In the genomic region with DNA sequence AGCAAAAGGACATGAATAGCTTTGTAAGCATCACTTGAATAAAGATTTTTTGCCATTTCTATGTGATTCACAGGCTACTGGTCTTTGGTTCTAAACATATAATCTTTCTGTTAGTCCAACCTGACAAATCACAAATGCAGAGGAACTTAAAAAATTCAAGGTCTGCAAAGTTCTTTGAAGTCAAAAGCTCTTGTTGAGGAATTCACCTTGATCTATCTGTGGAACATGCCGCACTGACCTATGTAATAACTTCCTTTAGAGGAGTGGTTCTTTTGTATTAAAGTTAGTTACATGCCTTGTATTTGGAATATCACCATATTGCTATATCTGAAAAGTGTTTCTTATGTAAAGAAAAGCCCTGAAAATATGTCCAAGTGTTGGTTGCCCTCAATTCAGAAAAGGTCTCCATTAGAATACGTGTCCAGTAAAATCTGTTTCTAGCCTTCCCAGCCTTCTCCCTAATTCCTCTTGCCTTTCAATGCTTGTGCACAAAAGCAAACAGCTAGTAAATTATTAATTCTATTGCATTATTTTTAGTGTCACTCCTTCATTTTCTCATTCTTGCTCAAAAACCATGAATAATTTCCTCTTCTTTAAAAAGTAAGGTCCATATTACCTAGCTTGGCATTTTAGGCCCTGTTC, we compare ENCODE assay signal across 1 cellular context.
TF ChIP-seq lines count a peak whose summit lies in the region.

No MANE protein-coding gene starts in this region.

TF ChIP-seq in HepG2, 621 proteins besides CTCF, POLR2A, EP300 and RAD21 (continued from another document and continues in another):
- TF ChIP-seq, protein P1, sequence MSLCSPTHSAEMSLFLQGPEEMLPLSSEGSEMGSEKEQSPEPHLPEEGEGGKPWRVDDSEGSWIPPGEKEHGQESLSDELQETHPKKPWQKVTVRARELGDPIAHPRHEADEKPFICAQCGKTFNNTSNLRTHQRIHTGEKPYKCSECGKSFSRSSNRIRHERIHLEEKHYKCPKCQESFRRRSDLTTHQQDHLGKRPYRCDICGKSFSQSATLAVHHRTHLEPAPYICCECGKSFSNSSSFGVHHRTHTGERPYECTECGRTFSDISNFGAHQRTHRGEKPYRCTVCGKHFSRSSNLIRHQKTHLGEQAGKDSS (CRISPR knock-in tag; IDR thresholded peaks at IDR 0.05; ENCODE audit: borderline replicate concordance, low read depth) = no peak
- TF ChIP-seq, protein P2, sequence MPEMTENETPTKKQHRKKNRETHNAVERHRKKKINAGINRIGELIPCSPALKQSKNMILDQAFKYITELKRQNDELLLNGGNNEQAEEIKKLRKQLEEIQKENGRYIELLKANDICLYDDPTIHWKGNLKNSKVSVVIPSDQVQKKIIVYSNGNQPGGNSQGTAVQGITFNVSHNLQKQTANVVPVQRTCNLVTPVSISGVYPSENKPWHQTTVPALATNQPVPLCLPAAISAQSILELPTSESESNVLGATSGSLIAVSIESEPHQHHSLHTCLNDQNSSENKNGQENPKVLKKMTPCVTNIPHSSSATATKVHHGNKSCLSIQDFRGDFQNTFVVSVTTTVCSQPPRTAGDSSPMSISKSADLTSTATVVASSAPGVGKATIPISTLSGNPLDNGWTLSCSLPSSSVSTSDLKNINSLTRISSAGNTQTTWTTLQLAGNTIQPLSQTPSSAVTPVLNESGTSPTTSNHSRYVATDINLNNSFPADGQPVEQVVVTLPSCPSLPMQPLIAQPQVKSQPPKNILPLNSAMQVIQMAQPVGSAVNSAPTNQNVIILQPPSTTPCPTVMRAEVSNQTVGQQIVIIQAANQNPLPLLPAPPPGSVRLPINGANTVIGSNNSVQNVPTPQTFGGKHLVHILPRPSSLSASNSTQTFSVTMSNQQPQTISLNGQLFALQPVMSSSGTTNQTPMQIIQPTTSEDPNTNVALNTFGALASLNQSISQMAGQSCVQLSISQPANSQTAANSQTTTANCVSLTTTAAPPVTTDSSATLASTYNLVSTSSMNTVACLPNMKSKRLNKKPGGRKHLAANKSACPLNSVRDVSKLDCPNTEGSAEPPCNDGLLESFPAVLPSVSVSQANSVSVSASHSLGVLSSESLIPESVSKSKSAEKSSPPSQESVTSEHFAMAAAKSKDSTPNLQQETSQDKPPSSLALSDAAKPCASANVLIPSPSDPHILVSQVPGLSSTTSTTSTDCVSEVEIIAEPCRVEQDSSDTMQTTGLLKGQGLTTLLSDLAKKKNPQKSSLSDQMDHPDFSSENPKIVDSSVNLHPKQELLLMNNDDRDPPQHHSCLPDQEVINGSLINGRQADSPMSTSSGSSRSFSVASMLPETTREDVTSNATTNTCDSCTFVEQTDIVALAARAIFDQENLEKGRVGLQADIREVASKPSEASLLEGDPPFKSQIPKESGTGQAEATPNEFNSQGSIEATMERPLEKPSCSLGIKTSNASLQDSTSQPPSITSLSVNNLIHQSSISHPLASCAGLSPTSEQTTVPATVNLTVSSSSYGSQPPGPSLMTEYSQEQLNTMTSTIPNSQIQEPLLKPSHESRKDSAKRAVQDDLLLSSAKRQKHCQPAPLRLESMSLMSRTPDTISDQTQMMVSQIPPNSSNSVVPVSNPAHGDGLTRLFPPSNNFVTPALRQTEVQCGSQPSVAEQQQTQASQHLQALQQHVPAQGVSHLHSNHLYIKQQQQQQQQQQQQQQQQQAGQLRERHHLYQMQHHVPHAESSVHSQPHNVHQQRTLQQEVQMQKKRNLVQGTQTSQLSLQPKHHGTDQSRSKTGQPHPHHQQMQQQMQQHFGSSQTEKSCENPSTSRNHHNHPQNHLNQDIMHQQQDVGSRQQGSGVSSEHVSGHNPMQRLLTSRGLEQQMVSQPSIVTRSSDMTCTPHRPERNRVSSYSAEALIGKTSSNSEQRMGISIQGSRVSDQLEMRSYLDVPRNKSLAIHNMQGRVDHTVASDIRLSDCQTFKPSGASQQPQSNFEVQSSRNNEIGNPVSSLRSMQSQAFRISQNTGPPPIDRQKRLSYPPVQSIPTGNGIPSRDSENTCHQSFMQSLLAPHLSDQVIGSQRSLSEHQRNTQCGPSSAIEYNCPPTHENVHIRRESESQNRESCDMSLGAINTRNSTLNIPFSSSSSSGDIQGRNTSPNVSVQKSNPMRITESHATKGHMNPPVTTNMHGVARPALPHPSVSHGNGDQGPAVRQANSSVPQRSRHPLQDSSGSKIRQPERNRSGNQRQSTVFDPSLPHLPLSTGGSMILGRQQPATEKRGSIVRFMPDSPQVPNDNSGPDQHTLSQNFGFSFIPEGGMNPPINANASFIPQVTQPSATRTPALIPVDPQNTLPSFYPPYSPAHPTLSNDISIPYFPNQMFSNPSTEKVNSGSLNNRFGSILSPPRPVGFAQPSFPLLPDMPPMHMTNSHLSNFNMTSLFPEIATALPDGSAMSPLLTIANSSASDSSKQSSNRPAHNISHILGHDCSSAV (CRISPR knock-in tag; IDR thresholded peaks at IDR 0.05; ENCODE audit: borderline replicate concordance) = no peak
- TF ChIP-seq SMAD1 (CRISPR knock-in tag; IDR thresholded peaks at IDR 0.05; ENCODE audit: borderline replicate concordance, low read depth) (no peak), ZNF75D (CRISPR knock-in tag; IDR thresholded peaks at IDR 0.05; ENCODE audit: borderline replicate concordance) (no peak), SMYD3 (CRISPR knock-in tag; IDR thresholded peaks at IDR 0.05) (no peak), ZC3H4 (CRISPR knock-in tag; IDR thresholded peaks at IDR 0.05; ENCODE audit: borderline replicate concordance) (no peak), SALL1 (CRISPR knock-in tag; IDR thresholded peaks at IDR 0.05) (no peak), CREB1 (IDR thresholded peaks at IDR 0.05) (no peak), CREB1 (CRISPR knock-in tag; IDR thresholded peaks at IDR 0.05) (no peak), NKX3-1 (CRISPR knock-in tag; IDR thresholded peaks at IDR 0.05) (no peak), ZNF678 (CRISPR knock-in tag; IDR thresholded peaks at IDR 0.05) (no peak), ZFYVE20 (CRISPR knock-in tag; IDR thresholded peaks at IDR 0.05; ENCODE audit: borderline replicate concordance, low read depth) (no peak), LCORL (IDR thresholded peaks at IDR 0.05) (no peak), LCORL (CRISPR knock-in tag; IDR thresholded peaks at IDR 0.05) (no peak), CENPX (CRISPR knock-in tag; IDR thresholded peaks at IDR 0.05) (no peak)
- TF ChIP-seq, protein P3, sequence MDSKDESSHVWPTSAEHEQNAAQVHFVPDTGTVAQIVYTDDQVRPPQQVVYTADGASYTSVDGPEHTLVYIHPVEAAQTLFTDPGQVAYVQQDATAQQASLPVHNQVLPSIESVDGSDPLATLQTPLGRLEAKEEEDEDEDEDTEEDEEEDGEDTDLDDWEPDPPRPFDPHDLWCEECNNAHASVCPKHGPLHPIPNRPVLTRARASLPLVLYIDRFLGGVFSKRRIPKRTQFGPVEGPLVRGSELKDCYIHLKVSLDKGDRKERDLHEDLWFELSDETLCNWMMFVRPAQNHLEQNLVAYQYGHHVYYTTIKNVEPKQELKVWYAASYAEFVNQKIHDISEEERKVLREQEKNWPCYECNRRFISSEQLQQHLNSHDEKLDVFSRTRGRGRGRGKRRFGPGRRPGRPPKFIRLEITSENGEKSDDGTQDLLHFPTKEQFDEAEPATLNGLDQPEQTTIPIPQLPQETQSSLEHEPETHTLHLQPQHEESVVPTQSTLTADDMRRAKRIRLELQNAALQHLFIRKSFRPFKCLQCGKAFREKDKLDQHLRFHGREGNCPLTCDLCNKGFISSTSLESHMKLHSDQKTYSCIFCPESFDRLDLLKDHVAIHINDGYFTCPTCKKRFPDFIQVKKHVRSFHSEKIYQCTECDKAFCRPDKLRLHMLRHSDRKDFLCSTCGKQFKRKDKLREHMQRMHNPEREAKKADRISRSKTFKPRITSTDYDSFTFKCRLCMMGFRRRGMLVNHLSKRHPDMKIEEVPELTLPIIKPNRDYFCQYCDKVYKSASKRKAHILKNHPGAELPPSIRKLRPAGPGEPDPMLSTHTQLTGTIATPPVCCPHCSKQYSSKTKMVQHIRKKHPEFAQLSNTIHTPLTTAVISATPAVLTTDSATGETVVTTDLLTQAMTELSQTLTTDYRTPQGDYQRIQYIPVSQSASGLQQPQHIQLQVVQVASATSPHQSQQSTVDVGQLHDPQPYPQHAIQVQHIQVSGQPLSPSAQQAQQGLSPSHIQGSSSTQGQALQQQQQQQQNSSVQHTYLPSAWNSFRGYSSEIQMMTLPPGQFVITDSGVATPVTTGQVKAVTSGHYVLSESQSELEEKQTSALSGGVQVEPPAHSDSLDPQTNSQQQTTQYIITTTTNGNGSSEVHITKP (CRISPR knock-in tag; IDR thresholded peaks at IDR 0.05; ENCODE audit: low read depth) = no peak
- TF ChIP-seq, protein P4, sequence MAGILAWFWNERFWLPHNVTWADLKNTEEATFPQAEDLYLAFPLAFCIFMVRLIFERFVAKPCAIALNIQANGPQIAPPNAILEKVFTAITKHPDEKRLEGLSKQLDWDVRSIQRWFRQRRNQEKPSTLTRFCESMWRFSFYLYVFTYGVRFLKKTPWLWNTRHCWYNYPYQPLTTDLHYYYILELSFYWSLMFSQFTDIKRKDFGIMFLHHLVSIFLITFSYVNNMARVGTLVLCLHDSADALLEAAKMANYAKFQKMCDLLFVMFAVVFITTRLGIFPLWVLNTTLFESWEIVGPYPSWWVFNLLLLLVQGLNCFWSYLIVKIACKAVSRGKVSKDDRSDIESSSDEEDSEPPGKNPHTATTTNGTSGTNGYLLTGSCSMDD (CRISPR knock-in tag; IDR thresholded peaks at IDR 0.05) = no peak
- TF ChIP-seq, protein P5, sequence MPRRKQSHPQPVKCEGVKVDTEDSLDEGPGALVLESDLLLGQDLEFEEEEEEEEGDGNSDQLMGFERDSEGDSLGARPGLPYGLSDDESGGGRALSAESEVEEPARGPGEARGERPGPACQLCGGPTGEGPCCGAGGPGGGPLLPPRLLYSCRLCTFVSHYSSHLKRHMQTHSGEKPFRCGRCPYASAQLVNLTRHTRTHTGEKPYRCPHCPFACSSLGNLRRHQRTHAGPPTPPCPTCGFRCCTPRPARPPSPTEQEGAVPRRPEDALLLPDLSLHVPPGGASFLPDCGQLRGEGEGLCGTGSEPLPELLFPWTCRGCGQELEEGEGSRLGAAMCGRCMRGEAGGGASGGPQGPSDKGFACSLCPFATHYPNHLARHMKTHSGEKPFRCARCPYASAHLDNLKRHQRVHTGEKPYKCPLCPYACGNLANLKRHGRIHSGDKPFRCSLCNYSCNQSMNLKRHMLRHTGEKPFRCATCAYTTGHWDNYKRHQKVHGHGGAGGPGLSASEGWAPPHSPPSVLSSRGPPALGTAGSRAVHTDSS (CRISPR knock-in tag; conservative IDR thresholded peaks at IDR 0.05) = no peak
- TF ChIP-seq, protein P6, sequence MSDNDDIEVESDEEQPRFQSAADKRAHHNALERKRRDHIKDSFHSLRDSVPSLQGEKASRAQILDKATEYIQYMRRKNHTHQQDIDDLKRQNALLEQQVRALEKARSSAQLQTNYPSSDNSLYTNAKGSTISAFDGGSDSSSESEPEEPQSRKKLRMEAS (IDR thresholded peaks at IDR 0.05) = no peak
- TF ChIP-seq, protein P7, sequence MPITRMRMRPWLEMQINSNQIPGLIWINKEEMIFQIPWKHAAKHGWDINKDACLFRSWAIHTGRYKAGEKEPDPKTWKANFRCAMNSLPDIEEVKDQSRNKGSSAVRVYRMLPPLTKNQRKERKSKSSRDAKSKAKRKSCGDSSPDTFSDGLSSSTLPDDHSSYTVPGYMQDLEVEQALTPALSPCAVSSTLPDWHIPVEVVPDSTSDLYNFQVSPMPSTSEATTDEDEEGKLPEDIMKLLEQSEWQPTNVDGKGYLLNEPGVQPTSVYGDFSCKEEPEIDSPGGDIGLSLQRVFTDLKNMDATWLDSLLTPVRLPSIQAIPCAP (CRISPR knock-in tag; IDR thresholded peaks at IDR 0.05; ENCODE audit: low read depth) = no peak
- TF ChIP-seq, protein P8, sequence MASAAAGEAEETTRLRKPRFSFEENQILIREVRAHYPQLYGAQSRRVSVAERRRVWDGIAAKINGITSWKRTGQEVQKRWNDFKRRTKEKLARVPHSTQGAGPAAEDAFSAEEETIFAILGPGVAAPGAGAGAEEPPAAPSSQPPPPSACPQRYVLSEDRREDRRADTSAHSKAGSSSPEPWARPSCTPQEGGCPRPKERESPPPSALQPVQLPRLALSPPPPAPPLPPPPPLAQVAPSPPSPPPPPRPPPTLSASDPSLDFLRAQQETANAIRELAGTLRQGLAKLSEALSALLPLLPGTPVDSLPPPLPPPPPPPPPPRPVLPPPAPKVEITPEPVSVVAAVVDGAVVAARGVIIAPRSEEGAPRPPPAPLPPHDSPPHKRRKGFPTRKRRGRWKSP (CRISPR knock-in tag; IDR thresholded peaks at IDR 0.05) = no peak
- TF ChIP-seq, protein P9, sequence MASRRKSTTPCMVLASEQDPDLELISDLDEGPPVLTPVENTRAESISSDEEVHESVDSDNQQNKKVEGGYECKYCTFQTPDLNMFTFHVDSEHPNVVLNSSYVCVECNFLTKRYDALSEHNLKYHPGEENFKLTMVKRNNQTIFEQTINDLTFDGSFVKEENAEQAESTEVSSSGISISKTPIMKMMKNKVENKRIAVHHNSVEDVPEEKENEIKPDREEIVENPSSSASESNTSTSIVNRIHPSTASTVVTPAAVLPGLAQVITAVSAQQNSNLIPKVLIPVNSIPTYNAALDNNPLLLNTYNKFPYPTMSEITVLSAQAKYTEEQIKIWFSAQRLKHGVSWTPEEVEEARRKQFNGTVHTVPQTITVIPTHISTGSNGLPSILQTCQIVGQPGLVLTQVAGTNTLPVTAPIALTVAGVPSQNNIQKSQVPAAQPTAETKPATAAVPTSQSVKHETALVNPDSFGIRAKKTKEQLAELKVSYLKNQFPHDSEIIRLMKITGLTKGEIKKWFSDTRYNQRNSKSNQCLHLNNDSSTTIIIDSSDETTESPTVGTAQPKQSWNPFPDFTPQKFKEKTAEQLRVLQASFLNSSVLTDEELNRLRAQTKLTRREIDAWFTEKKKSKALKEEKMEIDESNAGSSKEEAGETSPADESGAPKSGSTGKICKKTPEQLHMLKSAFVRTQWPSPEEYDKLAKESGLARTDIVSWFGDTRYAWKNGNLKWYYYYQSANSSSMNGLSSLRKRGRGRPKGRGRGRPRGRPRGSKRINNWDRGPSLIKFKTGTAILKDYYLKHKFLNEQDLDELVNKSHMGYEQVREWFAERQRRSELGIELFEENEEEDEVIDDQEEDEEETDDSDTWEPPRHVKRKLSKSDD (CRISPR knock-in tag; IDR thresholded peaks at IDR 0.05; ENCODE audit: low read depth) = no peak
- TF ChIP-seq, protein P10, sequence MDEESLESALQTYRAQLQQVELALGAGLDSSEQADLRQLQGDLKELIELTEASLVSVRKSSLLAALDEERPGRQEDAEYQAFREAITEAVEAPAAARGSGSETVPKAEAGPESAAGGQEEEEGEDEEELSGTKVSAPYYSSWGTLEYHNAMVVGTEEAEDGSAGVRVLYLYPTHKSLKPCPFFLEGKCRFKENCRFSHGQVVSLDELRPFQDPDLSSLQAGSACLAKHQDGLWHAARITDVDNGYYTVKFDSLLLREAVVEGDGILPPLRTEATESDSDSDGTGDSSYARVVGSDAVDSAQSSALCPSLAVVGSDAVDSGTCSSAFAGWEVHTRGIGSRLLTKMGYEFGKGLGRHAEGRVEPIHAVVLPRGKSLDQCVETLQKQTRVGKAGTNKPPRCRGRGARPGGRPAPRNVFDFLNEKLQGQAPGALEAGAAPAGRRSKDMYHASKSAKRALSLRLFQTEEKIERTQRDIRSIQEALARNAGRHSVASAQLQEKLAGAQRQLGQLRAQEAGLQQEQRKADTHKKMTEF (CRISPR knock-in tag; IDR thresholded peaks at IDR 0.05) = no peak
- TF ChIP-seq, protein P11, sequence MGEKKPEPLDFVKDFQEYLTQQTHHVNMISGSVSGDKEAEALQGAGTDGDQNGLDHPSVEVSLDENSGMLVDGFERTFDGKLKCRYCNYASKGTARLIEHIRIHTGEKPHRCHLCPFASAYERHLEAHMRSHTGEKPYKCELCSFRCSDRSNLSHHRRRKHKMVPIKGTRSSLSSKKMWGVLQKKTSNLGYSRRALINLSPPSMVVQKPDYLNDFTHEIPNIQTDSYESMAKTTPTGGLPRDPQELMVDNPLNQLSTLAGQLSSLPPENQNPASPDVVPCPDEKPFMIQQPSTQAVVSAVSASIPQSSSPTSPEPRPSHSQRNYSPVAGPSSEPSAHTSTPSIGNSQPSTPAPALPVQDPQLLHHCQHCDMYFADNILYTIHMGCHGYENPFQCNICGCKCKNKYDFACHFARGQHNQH (CRISPR knock-in tag; IDR thresholded peaks at IDR 0.05) = no peak
